Comparison of ENCODE assay signal across 22 cellular contexts in genomic region chr5:181151146-181151545, GRCh38. TPM values are rescaled to one million over a fixed set of nuclear protein-coding genes. Genes with fewer than 3 reads are reported as not detected.
A peak's percentile ranks its signal among the peaks of the same experiment; 100 is the strongest.
DNase-seq lines count a peak whose midpoint lies in the region; ATAC-seq and TF ChIP-seq lines count a peak whose summit lies in the region.
"Had no signal": no experiment of that assay in that cellular context is flagged by ENCODE, and none has a peak within 500 bp of the region (broad histone marks: within the 10 kb centered on the region; RNA-seq: fewer than 3 reads in every experiment).

No MANE protein-coding gene starts in this region.

- 24 to 26% methylated on average over 9 of the region's 9 CpGs for WGBS in heart right ventricle, 2 donors

- intact Hi-C loops in heart right ventricle (cut with DNase I) (loop anchor here in 5 of 10 donors (10.0 kb wide), 3 partner anchors 96 to 366 kb away; partner anchors contain the start of gene ZFP62 (in 3 of the 5)), upper lobe of right lung (cut with DNase I) (no loop called here), vagina (cut with DNase I) (no loop called here)

- H3K9me3 Mint-ChIP-seq in activated T-helper 17 cell treated with anti-CD3 and anti-CD28 coated beads, Interleukin-2, amount 50 U/mL, for 72 hours = peaks cover 3% of the 10 kb centered on the region
- H3K9me3 Mint-ChIP-seq: activated naive CD8-positive, alpha-beta T cell treated with anti-CD3 and anti-CD28 coated beads, Interleukin-2, amount 50 U/mL, for 24 hours had no signal

- ATAC-seq in heart right ventricle (peak in 5 of 8 donors; percentile 29 to 62 (median 56)), upper lobe of right lung (peak; percentile 40), HG02973 (IDR thresholded peaks at IDR 0.05; ENCODE audit: unreplicated experiment) (no peak)
- ATAC-seq in activated T-helper 17 cell treated with anti-CD3 and anti-CD28 coated beads, Interleukin-2, amount 50 U/mL, for 72 hours (replicated peaks) = no peak
- ATAC-seq: activated naive CD8-positive, alpha-beta T cell treated with anti-CD3 and anti-CD28 coated beads, Interleukin-2, amount 50 U/mL, for 24 hours had no signal

- H3K36me3 ChIP-seq in heart right ventricle (no peaks in the 10 kb centered on the region), right atrium auricular region (no peaks in the 10 kb centered on the region), WERI-Rb-1 (no peaks in the 10 kb centered on the region), upper lobe of right lung (no peaks in the 10 kb centered on the region), vagina (no peaks in the 10 kb centered on the region)
- H3K36me3 ChIP-seq: cardiac muscle cell, esophagus squamous epithelium, heart left ventricle had no signal

- peaks cover 5% of the 10 kb centered on the region for H3K4me1 Mint-ChIP-seq in activated T-helper 17 cell treated with anti-CD3 and anti-CD28 coated beads, Interleukin-2, amount 50 U/mL, for 72 hours
- H3K4me1 Mint-ChIP-seq: neural crest cell had no signal

- H3K27me3 Mint-ChIP-seq in activated T-helper 17 cell treated with anti-CD3 and anti-CD28 coated beads, Interleukin-2, amount 50 U/mL, for 72 hours = peaks cover 40% of the 10 kb centered on the region

- H3K4me3 ChIP-seq in heart right ventricle (no peak overlapping the region), right atrium auricular region (no peak overlapping the region), NB4 (ENCODE audit: low read depth, low read length) (no peak overlapping the region), WERI-Rb-1 (ENCODE audit: low read depth, low read length) (no peak overlapping the region), upper lobe of right lung (no peak overlapping the region), vagina (no peak overlapping the region)
- H3K4me3 ChIP-seq: cardiac muscle cell, dorsolateral prefrontal cortex, esophagus squamous epithelium, heart left ventricle had no signal

- TF ChIP-seq CTCF in heart right ventricle (IDR thresholded peaks at IDR 0.05) (peak in 1 of 9 donors; percentile 20), right atrium auricular region (IDR thresholded peaks at IDR 0.05) (no peak), NB4 (IDR thresholded peaks at IDR 0.05; ENCODE audit: low read depth, low read length) (no peak), WERI-Rb-1 (IDR thresholded peaks at IDR 0.05; ENCODE audit: low read depth, low read length) (0 out of 2 replicates have a peak, but pooled peaks have one; percentile 6), upper lobe of right lung (IDR thresholded peaks at IDR 0.05) (no peak), vagina (IDR thresholded peaks at IDR 0.05) (no peak)

- H3K4me3 Mint-ChIP-seq in activated T-helper 17 cell treated with anti-CD3 and anti-CD28 coated beads, Interleukin-2, amount 50 U/mL, for 72 hours = no peak overlapping the region
- H3K4me3 Mint-ChIP-seq: activated CD4-positive, alpha-beta memory T cell treated with anti-CD3 and anti-CD28 coated beads, Interleukin-2, amount 10 ng/mL, durations not matched to agents 7 days and 5 days; activated naive CD8-positive, alpha-beta T cell treated with anti-CD3 and anti-CD28 coated beads, Interleukin-2, amount 50 U/mL, for 24 hours; CD8-positive, alpha-beta memory T cell; neural crest cell had no signal

- no peak overlapping the region for H3K27ac Mint-ChIP-seq in activated T-helper 17 cell treated with anti-CD3 and anti-CD28 coated beads, Interleukin-2, amount 50 U/mL, for 72 hours
- H3K27ac Mint-ChIP-seq: activated CD4-positive, alpha-beta memory T cell treated with anti-CD3 and anti-CD28 coated beads, Interleukin-2, amount 10 ng/mL, durations not matched to agents 7 days and 5 days; activated naive CD8-positive, alpha-beta T cell treated with anti-CD3 and anti-CD28 coated beads, Interleukin-2, amount 50 U/mL, for 24 hours; CD8-positive, alpha-beta memory T cell had no signal

- H3K27me3 ChIP-seq in heart right ventricle = peaks cover 0 to 61% (median 25%) of the 10 kb centered on the region in 7 donors
- H3K27me3 ChIP-seq in right atrium auricular region = no peaks in the 10 kb centered on the region
- peaks cover 13% of the 10 kb centered on the region for H3K27me3 ChIP-seq in WERI-Rb-1 (ENCODE audit: insufficient read depth, low read depth, severe bottlenecking)
- H3K27me3 ChIP-seq in upper lobe of right lung = peaks cover 24% of the 10 kb centered on the region
- no peaks in the 10 kb centered on the region for H3K27me3 ChIP-seq in vagina
- H3K27me3 ChIP-seq: cardiac muscle cell had no signal

- H3K9me3 ChIP-seq in heart right ventricle = no peaks in the 10 kb centered on the region
- H3K9me3 ChIP-seq in right atrium auricular region = no peaks in the 10 kb centered on the region
- no peaks in the 10 kb centered on the region for H3K9me3 ChIP-seq in WERI-Rb-1 (ENCODE audit: severe bottlenecking)
- H3K9me3 ChIP-seq in upper lobe of right lung = no peaks in the 10 kb centered on the region
- H3K9me3 ChIP-seq in vagina = no peaks in the 10 kb centered on the region
- H3K9me3 ChIP-seq: esophagus squamous epithelium, heart left ventricle had no signal

- H3K27ac ChIP-seq in heart right ventricle (no peak overlapping the region), right atrium auricular region (no peak overlapping the region), WERI-Rb-1 (no peak overlapping the region), upper lobe of right lung (no peak overlapping the region), vagina (no peak overlapping the region)
- H3K27ac ChIP-seq: cardiac muscle cell, dorsolateral prefrontal cortex, heart left ventricle had no signal

- peaks cover 0 to 13% (median 0%) of the 10 kb centered on the region in 9 donors for H3K4me1 ChIP-seq in heart right ventricle
- no peaks in the 10 kb centered on the region for H3K4me1 ChIP-seq in right atrium auricular region
- H3K4me1 ChIP-seq in upper lobe of right lung = no peaks in the 10 kb centered on the region
- H3K4me1 ChIP-seq in vagina = peaks cover 11% of the 10 kb centered on the region

- no peaks in the 10 kb centered on the region for H3K36me3 Mint-ChIP-seq in activated T-helper 17 cell treated with anti-CD3 and anti-CD28 coated beads, Interleukin-2, amount 50 U/mL, for 72 hours (ENCODE audit: low read depth)

- DNase-seq in heart right ventricle (no peak), right atrium auricular region (ENCODE audit: low spot score) (no peak), NB4 (ENCODE audit: low read depth) (peak; percentile 17), WERI-Rb-1 (no peak), upper lobe of right lung (no peak), vagina (ENCODE audit: extremely low spot score in 2 of 2) (no peak)
- DNase-seq: activated CD4-positive, alpha-beta memory T cell treated with anti-CD3 and anti-CD28 coated beads, Interleukin-2, amount 10 ng/mL, durations not matched to agents 7 days and 5 days; activated naive CD8-positive, alpha-beta T cell treated with anti-CD3 and anti-CD28 coated beads, Interleukin-2, amount 50 U/mL, for 24 hours; CD8-positive, alpha-beta memory T cell; dorsolateral prefrontal cortex; esophagus squamous epithelium; heart left ventricle; NCI-H1092 treated with DMSO at 0.1 percent for 48 hours; NCI-H2171 treated with DMSO at 0.1 percent for 48 hours; right cardiac atrium had no signal

- no peak for TF ChIP-seq POLR2A in NB4 (IDR thresholded peaks at IDR 0.05; ENCODE audit: extremely low read depth, insufficient read length)
- no peak for TF ChIP-seq POLR2A in vagina (IDR thresholded peaks at IDR 0.05)

RNA-seq across cellular contexts. Expression of gene OR2V2, which starts 3.8 kb away (rescaled TPM):
- total RNA-seq in heart right ventricle = not detected
- polyA plus RNA-seq in heart right ventricle = not detected
- total RNA-seq in right atrium auricular region = not detected
- not detected for total RNA-seq in upper lobe of right lung
- total RNA-seq in activated T-helper 17 cell treated with anti-CD3 and anti-CD28 coated beads, Interleukin-2, amount 50 U/mL, for 72 hours = not detected
- not detected for total RNA-seq in vagina
- total RNA-seq: activated CD4-positive, alpha-beta memory T cell treated with anti-CD3 and anti-CD28 coated beads, Interleukin-2, amount 10 ng/mL, durations not matched to agents 7 days and 5 days; cardiac muscle cell; CD8-positive, alpha-beta memory T cell; esophagus squamous epithelium; G401; heart left ventricle; neural crest cell; right cardiac atrium had no signal
- polyA plus RNA-seq: AG04450; cardiac muscle cell; CD8-positive, alpha-beta memory T cell; heart left ventricle; keratinocyte; right cardiac atrium had no signal

RNA-seq across cellular contexts. Expression of gene OR2V1, which starts 20.2 kb away (rescaled TPM):
- not detected for total RNA-seq in heart right ventricle
- polyA plus RNA-seq in heart right ventricle = not detected
- total RNA-seq in right atrium auricular region = not detected
- total RNA-seq in upper lobe of right lung = not detected
- not detected for total RNA-seq in activated T-helper 17 cell treated with anti-CD3 and anti-CD28 coated beads, Interleukin-2, amount 50 U/mL, for 72 hours
- not detected for total RNA-seq in vagina
- total RNA-seq: activated CD4-positive, alpha-beta memory T cell treated with anti-CD3 and anti-CD28 coated beads, Interleukin-2, amount 10 ng/mL, durations not matched to agents 7 days and 5 days; cardiac muscle cell; CD8-positive, alpha-beta memory T cell; dorsolateral prefrontal cortex; esophagus squamous epithelium; G401; heart left ventricle; neural crest cell; right cardiac atrium had no signal
- polyA plus RNA-seq: AG04450; cardiac muscle cell; CD8-positive, alpha-beta memory T cell; heart left ventricle; keratinocyte; right cardiac atrium had no signal

RNA-seq across cellular contexts. Expression of gene TRIM7, which starts 53.9 kb away (rescaled TPM):
- 1 to 10 TPM; 4.4 to 9.5 (median 6.0) TPM for total RNA-seq in heart right ventricle
- polyA plus RNA-seq in heart right ventricle = 10 to 100 TPM in 1 of 2 donors, 1 to 10 TPM in 1; 3.9 to 30.8 TPM
- 1 to 10 TPM; 4.1 to 7.7 TPM for total RNA-seq in right atrium auricular region
- total RNA-seq in upper lobe of right lung = 4.9 TPM
- total RNA-seq in activated T-helper 17 cell treated with anti-CD3 and anti-CD28 coated beads, Interleukin-2, amount 50 U/mL, for 72 hours = 1 to 10 TPM; 2.7 to 5.9 TPM
- total RNA-seq in vagina = 21.6 TPM
- total RNA-seq: neural crest cell had no signal

Comparison
In these comparisons a context has a peak if more than half of its experiments do, and no peak if none do; other contexts are left out.
1. ATAC-seq: peak in heart right ventricle (5 of 8) and upper lobe of right lung (single experiment); none in HG02973 (single experiment) and activated T-helper 17 cell treated with anti-CD3 and anti-CD28 coated beads, Interleukin-2, amount 50 U/mL, for 72 hours (single experiment).